15 cellular contexts compared by ENCODE assay signal in the genomic region with DNA sequence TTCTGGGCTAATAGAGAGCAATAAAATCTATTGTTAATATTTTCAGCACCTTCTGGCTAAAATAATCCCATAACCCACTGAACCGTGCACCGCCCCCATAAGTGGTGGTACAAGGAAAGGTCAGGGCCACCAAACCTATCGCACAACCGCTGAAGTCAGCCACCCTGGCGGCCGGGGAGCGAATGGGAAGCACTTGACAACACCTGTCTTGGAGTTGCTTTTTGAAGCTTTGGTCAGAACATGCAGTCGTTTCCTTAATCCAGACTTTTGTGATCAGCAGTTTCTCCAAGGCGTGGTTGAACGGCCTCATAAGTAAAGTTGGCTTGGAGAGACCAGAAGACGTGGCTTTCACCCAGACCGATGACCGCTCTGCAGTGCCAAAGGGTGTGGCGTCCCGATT.
"Had no signal": no experiment of that assay in that cellular context is flagged by ENCODE, and none has a peak within 500 bp of the region (broad histone marks: within the 10 kb centered on the region; RNA-seq: fewer than 3 reads in every experiment).

No MANE protein-coding gene starts in this region.

- H3K9me3 ChIP-seq: adrenal gland, esophagus muscularis mucosa, left ventricle myocardium inferior, psoas muscle, uterus had no signal

- H3K4me1 ChIP-seq: uterus had no signal

- H3K27ac Mint-ChIP-seq: activated naive CD4-positive, alpha-beta T cell treated with anti-CD3 and anti-CD28 coated beads, Interleukin-2, amount 50 U/mL, for 24 hours; activated T-cell treated with anti-CD3 and anti-CD28 coated beads, Interleukin-2, amount 50 U/mL, for 24 hours; natural killer cell treated with Interleukin-12 subunit alpha and Interleukin-12 subunit beta and Interleukin-15 and Interleukin-18, amount 100 ng/mL, for 72 hours; T-cell had no signal

- ATAC-seq: activated CD4-positive, CD25-positive, alpha-beta regulatory T cell treated with anti-CD3 and anti-CD28 coated beads, Interleukin-2, amount 50 U/mL, for 24 hours; natural killer cell treated with Interleukin-12 subunit alpha and Interleukin-12 subunit beta and Interleukin-15 and Interleukin-18, amount 100 ng/mL, for 72 hours; psoas muscle had no signal

- H3K36me3 ChIP-seq: adrenal gland, esophagus muscularis mucosa, left ventricle myocardium inferior, uterus had no signal

- H3K4me3 ChIP-seq: adrenal gland, esophagus muscularis mucosa, left ventricle myocardium inferior, psoas muscle, uterus had no signal

- DNase-seq: activated T-cell treated with anti-CD3 and anti-CD28 coated beads, Interleukin-2, amount 50 U/mL, for 24 hours; adrenal gland; hippocampal formation; left ventricle myocardium inferior; mesenchymal stem cell; occipital lobe; stimulated activated CD4-positive, alpha-beta T cell treated with anti-CD3 and anti-CD28 coated beads, Interleukin-1b, Interleukin-23, amount 100 ng/mL, for 48 hours; T-helper 9 cell; uterus had no signal

- H3K4me3 Mint-ChIP-seq: activated naive CD4-positive, alpha-beta T cell treated with anti-CD3 and anti-CD28 coated beads, Interleukin-2, amount 50 U/mL, for 24 hours; activated T-cell treated with anti-CD3 and anti-CD28 coated beads, Interleukin-2, amount 50 U/mL, for 24 hours; T-cell had no signal

- H3K36me3 Mint-ChIP-seq: activated naive CD4-positive, alpha-beta T cell treated with anti-CD3 and anti-CD28 coated beads, Interleukin-2, amount 50 U/mL, for 24 hours; natural killer cell treated with Interleukin-12 subunit alpha and Interleukin-12 subunit beta and Interleukin-15 and Interleukin-18, amount 100 ng/mL, for 72 hours; T-cell had no signal

- H3K27me3 ChIP-seq: adrenal gland, uterus had no signal

- H3K9me3 Mint-ChIP-seq: activated naive CD4-positive, alpha-beta T cell treated with anti-CD3 and anti-CD28 coated beads, Interleukin-2, amount 50 U/mL, for 24 hours; activated T-cell treated with anti-CD3 and anti-CD28 coated beads, Interleukin-2, amount 50 U/mL, for 24 hours; natural killer cell treated with Interleukin-12 subunit alpha and Interleukin-12 subunit beta and Interleukin-15 and Interleukin-18, amount 100 ng/mL, for 72 hours; T-cell had no signal

- H3K27me3 Mint-ChIP-seq: activated naive CD4-positive, alpha-beta T cell treated with anti-CD3 and anti-CD28 coated beads, Interleukin-2, amount 50 U/mL, for 24 hours; activated T-cell treated with anti-CD3 and anti-CD28 coated beads, Interleukin-2, amount 50 U/mL, for 24 hours; T-cell had no signal

- H3K27ac ChIP-seq: adrenal gland, esophagus muscularis mucosa, left ventricle myocardium inferior, psoas muscle, uterus had no signal
